23 cellular contexts compared by ENCODE assay signal in the genomic region with DNA sequence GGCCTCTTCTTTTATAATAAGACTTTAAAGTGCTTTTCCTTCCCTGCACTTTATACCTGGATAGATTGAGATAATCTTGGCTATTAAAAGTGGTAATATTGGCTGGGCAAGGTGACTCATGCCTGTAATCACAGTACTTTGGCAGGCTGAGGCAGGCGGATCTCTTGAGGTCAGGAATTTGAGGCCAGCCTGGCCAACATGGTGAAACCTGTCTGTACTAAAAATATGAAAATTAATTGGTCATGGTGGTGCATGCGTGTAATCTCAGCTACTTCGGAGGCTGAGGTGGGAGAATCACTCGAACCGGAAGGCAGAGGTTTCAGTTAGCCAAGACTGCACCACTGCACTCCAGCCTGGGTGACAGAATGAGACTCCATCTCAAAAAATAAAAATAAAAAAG.
DNase-seq lines count a peak whose midpoint lies in the region; TF ChIP-seq lines count a peak whose summit lies in the region.
"Had no signal": no experiment of that assay in that cellular context is flagged by ENCODE, and none has a peak within 500 bp of the region (broad histone marks: within the 10 kb centered on the region; RNA-seq: fewer than 3 reads in every experiment).

No MANE protein-coding gene starts in this region.

- peak overlapping the region; percentile 70 for H3K4me2 ChIP-seq in mammary epithelial cell (ENCODE audit: insufficient read depth, low read depth, low read length)

- peaks cover 5% of the 10 kb centered on the region for H3K9me3 ChIP-seq in mammary epithelial cell (replicated peaks; ENCODE audit: insufficient read depth, low read length)
- H3K9me3 ChIP-seq in right atrium auricular region, result no peaks in the 10 kb centered on the region
- H3K9me3 ChIP-seq in sigmoid colon, result no peaks in the 10 kb centered on the region
- H3K9me3 ChIP-seq: HAP-1, Peyer's patch had no signal

- DNase-seq in Calu3, result peak; percentile 32
- DNase-seq in NCI-H226, result peak; percentile 31
- DNase-seq in mammary epithelial cell, result peak; percentile 87
- DNase-seq in mucosa of gallbladder (ENCODE audit: low spot score), result peak; percentile 19
- no peak for DNase-seq in right atrium auricular region (ENCODE audit: low spot score)
- no peak for DNase-seq in sigmoid colon
- DNase-seq in DMS153 treated with DMSO at 0.1 percent for 48 hours (lab: John Stamatoyannopoulos, UW; ENCODE audit: unreplicated experiment), result no peak
- DNase-seq in SKM-1 treated with dmso at 0.1 percent for 144 hours (lab: John Stamatoyannopoulos, UW; ENCODE audit: unreplicated experiment), result no peak
- DNase-seq: 8988T, COR-L47, GF-D8, Karpas-422, NCI-H1105 treated with DMSO at 0.1 percent for 48 hours, NCI-H1694 treated with DMSO at 0.1 percent for 48 hours, NCI-H2227 treated with DMSO at 0.1 percent for 48 hours, NCI-H524 treated with DMSO at 0.1 percent for 48 hours, Peyer's patch, Right ventricle myocardium superior had no signal

- H3K27ac ChIP-seq in mammary epithelial cell (ENCODE audit: insufficient read depth, low read depth, low read length), result peak overlapping the region; percentile 48
- no peak overlapping the region for H3K27ac ChIP-seq in right atrium auricular region
- no peak overlapping the region for H3K27ac ChIP-seq in sigmoid colon
- H3K27ac ChIP-seq: HL-60, Peyer's patch, SK-N-MC had no signal

- H3K9me3 Mint-ChIP-seq in Calu3 (ENCODE audit: low read depth, unreplicated experiment), result peaks cover 4% of the 10 kb centered on the region

- no peak overlapping the region for H3K9ac ChIP-seq in mammary epithelial cell (ENCODE audit: insufficient read depth, low read length)

- H3K27me3 ChIP-seq in mammary epithelial cell (ENCODE audit: insufficient read depth, low read length) (no peaks in the 10 kb centered on the region), right atrium auricular region (no peaks in the 10 kb centered on the region), sigmoid colon (no peaks in the 10 kb centered on the region)
- H3K27me3 ChIP-seq: Peyer's patch had no signal

- no peak for TF ChIP-seq POLR2A in sigmoid colon (IDR thresholded peaks at IDR 0.05)

- no peak overlapping the region for H2AFZ ChIP-seq in mammary epithelial cell (ENCODE audit: low read depth, low read length)

- no peak overlapping the region for H3K4me3 Mint-ChIP-seq in Calu3 (ENCODE audit: low read depth, unreplicated experiment)
- H3K4me3 Mint-ChIP-seq: CD14-positive monocyte, IgD-negative memory B cell had no signal

- no peaks in the 10 kb centered on the region for H3K79me2 ChIP-seq in mammary epithelial cell (ENCODE audit: insufficient read depth, low read length)

- in situ Hi-C loops in mammary epithelial cell (cut with MboI; ENCODE audit: low sequenced_read_pairs in 2 of 2), result no loop called here

- H3K27ac Mint-ChIP-seq in Calu3 (ENCODE audit: unreplicated experiment), result no peak overlapping the region
- H3K27ac Mint-ChIP-seq: CD14-positive monocyte, IgD-negative memory B cell had no signal

- CTCF ChIA-PET in Calu3 (lab: Charles Lee) (no interaction called here), mammary epithelial cell (lab: Charles Lee; ENCODE audit: low non-redundant PET) (interaction anchor here (0.6 kb wide), 1 partner anchor 296 kb away, joined by 3 read pairs; no protein-coding TSS in a partner anchor)

- H3K27me3 Mint-ChIP-seq in Calu3 (ENCODE audit: unreplicated experiment), result no peaks in the 10 kb centered on the region
- H3K27me3 Mint-ChIP-seq: IgD-negative memory B cell had no signal

- no peaks in the 10 kb centered on the region for H4K20me1 ChIP-seq in mammary epithelial cell (ENCODE audit: insufficient read depth, low read length)

- BruUV-seq in Calu3 (replicated peaks; lab: Mats Ljungman, UMichigan), result no TSS peak
- no TSS peak for BruUV-seq in mammary epithelial cell (replicated peaks; lab: Mats Ljungman, UMichigan)

- H3K4me3 ChIP-seq in mammary epithelial cell (replicated peaks in 1 of 3; ENCODE audit: insufficient read depth in 1 of 3, low read depth in 2 of 3, low read length in 3 of 3) (no peak overlapping the region), right atrium auricular region (no peak overlapping the region), sigmoid colon (no peak overlapping the region)
- H3K4me3 ChIP-seq: HAP-1, Peyer's patch, SK-N-MC had no signal

- dilution Hi-C loops in mammary epithelial cell (cut with HindIII; ENCODE audit: low sequenced_read_pairs), result no loop called here

- WGBS in mammary epithelial cell (ENCODE audit: low coverage, missing lambda C conversion rate), result 0% methylated on average over 2 of the region's 5 CpGs
- WGBS in sigmoid colon, 2 donors, result 87 to 95% methylated on average over 5 of the region's 5 CpGs

- TF ChIP-seq CTCF in Calu3 (IDR thresholded peaks at IDR 0.05; ENCODE audit: unreplicated experiment), result no peak
- no peak for TF ChIP-seq CTCF in mammary epithelial cell (conservative IDR thresholded peaks at IDR 0.05 in 1 of 2, IDR thresholded peaks at IDR 0.05 in 1 of 2; ENCODE audit: extremely low read depth in 1 of 2, insufficient read depth in 1 of 2, low read depth in 1 of 2, low read length in 2 of 2)
- TF ChIP-seq CTCF in right atrium auricular region (IDR thresholded peaks at IDR 0.05), result no peak
- no peak for TF ChIP-seq CTCF in sigmoid colon (IDR thresholded peaks at IDR 0.05)

- TF ChIP-seq EP300 in sigmoid colon (IDR thresholded peaks at IDR 0.05), result no peak

- H3K36me3 Mint-ChIP-seq in Calu3 (ENCODE audit: insufficient read depth, unreplicated experiment), result no peaks in the 10 kb centered on the region
- H3K36me3 Mint-ChIP-seq: CD14-positive monocyte, IgD-negative memory B cell had no signal

- H3K36me3 ChIP-seq in mammary epithelial cell (ENCODE audit: insufficient read depth, low read length), result no peaks in the 10 kb centered on the region
- no peaks in the 10 kb centered on the region for H3K36me3 ChIP-seq in right atrium auricular region
- no peaks in the 10 kb centered on the region for H3K36me3 ChIP-seq in sigmoid colon
- H3K36me3 ChIP-seq: HAP-1, Peyer's patch had no signal

- intact Hi-C loops in Calu3 (cut with micrococcal nuclease; ENCODE audit: unreplicated experiment), result loop anchor here (10.0 kb wide), 1 partner anchor 617 kb away; no protein-coding TSS in a partner anchor
- intact Hi-C loops in mammary epithelial cell (cut with micrococcal nuclease), result no loop called here
- intact Hi-C loops in sigmoid colon (cut with DNase I), result no loop called here

- H3K4me1 Mint-ChIP-seq in Calu3 (ENCODE audit: low read depth, unreplicated experiment), result no peaks in the 10 kb centered on the region
- H3K4me1 Mint-ChIP-seq: CD14-positive monocyte, IgD-negative memory B cell had no signal

- peaks cover 15% of the 10 kb centered on the region for H3K4me1 ChIP-seq in mammary epithelial cell (ENCODE audit: insufficient read depth, low read length)
- no peaks in the 10 kb centered on the region for H3K4me1 ChIP-seq in right atrium auricular region
- no peaks in the 10 kb centered on the region for H3K4me1 ChIP-seq in sigmoid colon
- H3K4me1 ChIP-seq: HAP-1, Peyer's patch had no signal

Comparison
In these comparisons a context has a peak if more than half of its experiments do, and no peak if none do; other contexts are left out.
1. DNase-seq: peak in Calu3 (single experiment), NCI-H226 (single experiment), mammary epithelial cell (single experiment) and mucosa of gallbladder (single experiment); none in right atrium auricular region (single experiment), sigmoid colon (single experiment), DMS153 treated with DMSO at 0.1 percent for 48 hours (single experiment) and SKM-1 treated with dmso at 0.1 percent for 144 hours (single experiment).